19 cellular contexts compared by ENCODE assay signal in the genomic region with DNA sequence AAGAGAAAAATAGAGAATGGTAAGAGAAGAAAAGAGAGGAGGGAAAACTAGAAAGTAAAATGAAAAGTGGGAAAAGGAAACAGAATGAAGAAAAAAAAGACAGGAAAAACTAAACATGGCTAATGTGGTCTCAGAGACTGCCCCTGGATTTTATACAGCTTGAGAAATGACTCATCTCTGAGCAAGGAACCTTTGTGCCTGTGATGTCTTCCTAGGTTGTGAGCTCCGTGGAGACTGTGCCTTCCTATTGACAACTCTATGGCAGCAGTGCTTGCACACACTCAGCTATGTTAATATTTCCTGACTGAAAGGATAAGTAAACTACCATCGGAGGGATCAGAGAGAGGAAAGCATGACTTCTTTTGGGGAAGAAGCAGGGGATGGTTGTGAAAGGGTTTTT.
DNase-seq lines count a peak whose midpoint lies in the region; ATAC-seq and TF ChIP-seq lines count a peak whose summit lies in the region.
"Had no signal": no experiment of that assay in that cellular context is flagged by ENCODE, and none has a peak within 500 bp of the region (broad histone marks: within the 10 kb centered on the region; RNA-seq: fewer than 3 reads in every experiment).

No MANE protein-coding gene starts in this region.

- no peak overlapping the region for H3K4me3 ChIP-seq in foreskin fibroblast (ENCODE audit: low read depth in 1 of 2, low read length in 2 of 2)
- H3K4me3 ChIP-seq: PC-9, right lobe of liver, stomach had no signal

- ATAC-seq in GM19351 (IDR thresholded peaks at IDR 0.05; ENCODE audit: unreplicated experiment) (no peak), GM21515 (IDR thresholded peaks at IDR 0.05; ENCODE audit: unreplicated experiment) (no peak), GM21360 (IDR thresholded peaks at IDR 0.05; ENCODE audit: unreplicated experiment) (no peak)
- ATAC-seq: activated T-cell treated with anti-CD3 and anti-CD28 coated beads, Interleukin-2, amount 50 U/mL, for 72 hours; right lobe of liver had no signal

- TF ChIP-seq CTCF in VCaP (conservative IDR thresholded peaks at IDR 0.05) (no peak), foreskin fibroblast (IDR thresholded peaks at IDR 0.05; ENCODE audit: low read depth, low read length) (no peak)

- peak; percentile 36 for DNase-seq in A172 (ENCODE audit: low spot score)
- peak; percentile 5 for DNase-seq in H4 (ENCODE audit: low spot score)
- peak; percentile 29 to 61 for DNase-seq in foreskin fibroblast
- no peak for DNase-seq in D341Med (ENCODE audit: low spot score)
- DNase-seq: activated CD4-positive, alpha-beta T cell treated with anti-CD3 and anti-CD28 coated beads, Interleukin-2, amount 50 U/mL, for 48 hours; activated naive CD8-positive, alpha-beta T cell treated with anti-CD3 and anti-CD28 coated beads, Interleukin-2, amount 10 ng/mL, durations not matched to agents 7 days and 5 days; activated T-cell treated with anti-CD3 and anti-CD28 coated beads, Interleukin-2, amount 50 U/mL, for 72 hours; CD4-positive, alpha-beta memory T cell; central memory CD4-positive, alpha-beta T cell; effector CD4-positive, alpha-beta T cell; NCI-H2081; NCI-H526; PC-9; right lobe of liver; stomach had no signal

- peak overlapping the region; percentile 19 for H3K27ac ChIP-seq in VCaP
- H3K27ac ChIP-seq: PC-9, right lobe of liver, stomach had no signal
